Comparison of ENCODE assay signal across 10 cellular contexts in genomic region chr5:142872795-142873194, GRCh38.
DNase-seq lines count a peak whose midpoint lies in the region; ATAC-seq, FAIRE-seq and TF ChIP-seq lines count a peak whose summit lies in the region.
"Had no signal": no experiment of that assay in that cellular context is flagged by ENCODE, and none has a peak within 500 bp of the region (broad histone marks: within the 10 kb centered on the region; RNA-seq: fewer than 3 reads in every experiment).

No MANE protein-coding gene starts in this region.

- H3K4me2 ChIP-seq in astrocyte (ENCODE audit: low read length): no peak overlapping the region

- H3K79me2 ChIP-seq in astrocyte (ENCODE audit: insufficient read depth, low read length): no peaks in the 10 kb centered on the region

- no peak for TF ChIP-seq CTCF in MCF 10A (IDR thresholded peaks at IDR 0.05; ENCODE audit: unreplicated experiment)
- no peak for TF ChIP-seq CTCF in breast epithelium (IDR thresholded peaks at IDR 0.05)
- TF ChIP-seq CTCF in astrocyte (IDR thresholded peaks at IDR 0.05; ENCODE audit: insufficient read depth, low read depth, low read length): no peak
- no peak for TF ChIP-seq CTCF in stomach (IDR thresholded peaks at IDR 0.05)

- CTCF ChIA-PET in MCF 10A (lab: Yijun Ruan, JAX): interaction anchor here (0.6 to 26.6 kb wide), 7 partner anchors 9 to 159 kb away, joined by 4 to 1942 read pairs (median 88); partner anchors contain the start of gene ARHGAP26

- 24 to 47% (median 36%) methylated on average over 3 of the region's 3 CpGs for WGBS in stomach, 5 donors

- ATAC-seq in HG03354 (IDR thresholded peaks at IDR 0.05; ENCODE audit: poor library complexity, severe bottlenecking, unreplicated experiment) (no peak), GM18498 (IDR thresholded peaks at IDR 0.05; ENCODE audit: unreplicated experiment) (no peak)

- peaks cover 65% of the 10 kb centered on the region for H3K4me1 Mint-ChIP-seq in MCF 10A (ENCODE audit: insufficient read depth, unreplicated experiment)
- peaks cover 11% of the 10 kb centered on the region for H3K4me1 Mint-ChIP-seq in astrocyte (ENCODE audit: low read depth, unreplicated experiment)

- no peaks in the 10 kb centered on the region for H4K20me1 ChIP-seq in astrocyte (ENCODE audit: insufficient read depth, low read length)

- FAIRE-seq in astrocyte (lab: Jason Lieb, UNC): no peak

- H3K27ac Mint-ChIP-seq in MCF 10A (ENCODE audit: low read depth, unreplicated experiment): no peak overlapping the region
- H3K27ac Mint-ChIP-seq in astrocyte (ENCODE audit: unreplicated experiment): peak overlapping the region; percentile 60

- H3K4me3 Mint-ChIP-seq in MCF 10A (ENCODE audit: unreplicated experiment): no peak overlapping the region
- H3K4me3 Mint-ChIP-seq in astrocyte (ENCODE audit: unreplicated experiment): no peak overlapping the region

- H3K9me3 Mint-ChIP-seq in MCF 10A (ENCODE audit: unreplicated experiment) (no peaks in the 10 kb centered on the region), astrocyte (ENCODE audit: unreplicated experiment) (no peaks in the 10 kb centered on the region)

- H3K36me3 Mint-ChIP-seq in MCF 10A (ENCODE audit: insufficient read depth, unreplicated experiment) (no peaks in the 10 kb centered on the region), astrocyte (ENCODE audit: low read depth, unreplicated experiment) (peaks cover 4% of the 10 kb centered on the region)

- H3K27ac ChIP-seq in breast epithelium (peak overlapping the region in 1 of 2 donors; percentile 82), astrocyte (ENCODE audit: low read depth, low read length) (no peak overlapping the region), stomach (peak overlapping the region; percentile 26 to 85 (median 78))

- no TSS peak for BruUV-seq in MCF 10A (replicated peaks; lab: Mats Ljungman, UMichigan)

- no peaks in the 10 kb centered on the region for H3K9me3 ChIP-seq in breast epithelium
- no peaks in the 10 kb centered on the region for H3K9me3 ChIP-seq in astrocyte (ENCODE audit: insufficient read depth, low read depth, low read length)
- H3K9me3 ChIP-seq in stomach: no peaks in the 10 kb centered on the region

- DNase-seq in MCF 10A (ENCODE audit: unreplicated experiment) (peak; percentile 92), breast epithelium (ENCODE audit: low spot score in 2 of 2) (no peak), astrocyte (ENCODE audit: low read depth) (peak; percentile 57), iPS-NIHi7 (ENCODE audit: extremely low spot score) (peak; percentile 33), stomach (peak; percentile 53), NCI-H1048 (lab: John Stamatoyannopoulos, UW) (no peak)
- DNase-seq: midbrain; stimulated activated CD4-positive, alpha-beta T cell treated with anti-CD3 and anti-CD28 coated beads, Interleukin-12 subunit alpha, Interleukin-12 subunit beta, amount 100 ng/mL, for 4 hours had no signal

- no peak for TF ChIP-seq EP300 in stomach (IDR thresholded peaks at IDR 0.05)

- no peaks in the 10 kb centered on the region for H3K36me3 ChIP-seq in breast epithelium
- H3K36me3 ChIP-seq in astrocyte (ENCODE audit: insufficient read depth, low read length): no peaks in the 10 kb centered on the region
- H3K36me3 ChIP-seq in stomach: no peaks in the 10 kb centered on the region

- peaks cover 0 to 16% of the 10 kb centered on the region in 2 donors for H3K4me1 ChIP-seq in breast epithelium
- peaks cover 14% of the 10 kb centered on the region for H3K4me1 ChIP-seq in astrocyte (ENCODE audit: insufficient read depth, low read length)
- peaks cover 55 to 92% (median 82%) of the 10 kb centered on the region in 4 donors for H3K4me1 ChIP-seq in stomach

- no peak overlapping the region for H3K4me3 ChIP-seq in breast epithelium
- H3K4me3 ChIP-seq in astrocyte (ENCODE audit: insufficient read depth, low read depth, low read length): no peak overlapping the region
- no peak overlapping the region for H3K4me3 ChIP-seq in stomach

- H3K27me3 ChIP-seq in breast epithelium (no peaks in the 10 kb centered on the region), astrocyte (ENCODE audit: insufficient read depth, low read length) (no peaks in the 10 kb centered on the region), stomach (no peaks in the 10 kb centered on the region)

- no peak overlapping the region for H3K9ac ChIP-seq in astrocyte (ENCODE audit: low read length)

- H3K27me3 Mint-ChIP-seq in MCF 10A (ENCODE audit: insufficient read depth, unreplicated experiment) (no peaks in the 10 kb centered on the region), astrocyte (ENCODE audit: low read depth, unreplicated experiment) (peaks cover 14% of the 10 kb centered on the region)

- no peak overlapping the region for H2AFZ ChIP-seq in astrocyte (ENCODE audit: low read depth, low read length)

- POLR2A ChIA-PET in MCF 10A (lab: Yijun Ruan, JAX): interaction anchor here (0.7 to 3.2 kb wide), 5 partner anchors 101 to 207 kb away, joined by 3 to 23 read pairs (median 4); no protein-coding TSS in a partner anchor

- intact Hi-C loops in MCF 10A (cut with micrococcal nuclease): loop anchor here (5.0 kb wide), 1 partner anchor 50 kb away; no protein-coding TSS in a partner anchor
- intact Hi-C loops in breast epithelium (cut with DNase I; ENCODE audit: low total_unique reads): no loop called here
- intact Hi-C loops in stomach (cut with DNase I; ENCODE audit: low total_unique reads): no loop called here

- TF ChIP-seq POLR2A in breast epithelium (IDR thresholded peaks at IDR 0.05) (no peak), stomach (IDR thresholded peaks at IDR 0.05) (no peak)

Comparison
In these comparisons a context has a peak if more than half of its experiments do, and no peak if none do; other contexts are left out.
1. DNase-seq: peak in MCF 10A (single experiment), astrocyte (single experiment), iPS-NIHi7 (single experiment) and stomach (single experiment); none in breast epithelium (0 of 2) and NCI-H1048 (single experiment).